ENCODE assay signal across 14 cellular contexts in genomic region chr5:14759744-14760547, GRCh38.
"Had no signal": no experiment of that assay in that cellular context is flagged by ENCODE, and none has a peak within 500 bp of the region (broad histone marks: within the 10 kb centered on the region; RNA-seq: fewer than 3 reads in every experiment).

No MANE protein-coding gene starts in this region.

- H3K27ac ChIP-seq: body of pancreas, prostate gland, tibial artery, vagina had no signal

- H3K4me1 ChIP-seq: body of pancreas, prostate gland, vagina had no signal

- ATAC-seq: body of pancreas, natural killer cell had no signal

- H3K4me3 ChIP-seq: body of pancreas, prostate gland, tibial artery, vagina had no signal

- H3K36me3 ChIP-seq: prostate gland had no signal

- DNase-seq: activated CD4-positive, alpha-beta T cell treated with anti-CD3 and anti-CD28 coated beads, Interleukin-2, amount 50 U/mL, for 1 hour; activated CD4-positive, CD25-positive, alpha-beta regulatory T cell; activated T-cell treated with anti-CD3 and anti-CD28 coated beads for 4 hours; amniotic stem cell; body of pancreas; hippocampal formation; mammary epithelial cell; natural killer cell; stimulated activated CD4-positive, alpha-beta T cell treated with anti-CD3 and anti-CD28 coated beads, Interleukin-4, amount 100 ng/mL, for 1 hour; stimulated activated CD8-positive, alpha-beta memory T cell treated with anti-CD3 and anti-CD28 coated beads, Interleukin-4, amount 100 ng/mL, for 48 hours; T-helper 2 cell; tibial artery had no signal

- H3K9me3 ChIP-seq: body of pancreas, prostate gland, tibial artery, vagina had no signal

- H3K27me3 ChIP-seq: body of pancreas, tibial artery, vagina had no signal
